In the genomic region with DNA sequence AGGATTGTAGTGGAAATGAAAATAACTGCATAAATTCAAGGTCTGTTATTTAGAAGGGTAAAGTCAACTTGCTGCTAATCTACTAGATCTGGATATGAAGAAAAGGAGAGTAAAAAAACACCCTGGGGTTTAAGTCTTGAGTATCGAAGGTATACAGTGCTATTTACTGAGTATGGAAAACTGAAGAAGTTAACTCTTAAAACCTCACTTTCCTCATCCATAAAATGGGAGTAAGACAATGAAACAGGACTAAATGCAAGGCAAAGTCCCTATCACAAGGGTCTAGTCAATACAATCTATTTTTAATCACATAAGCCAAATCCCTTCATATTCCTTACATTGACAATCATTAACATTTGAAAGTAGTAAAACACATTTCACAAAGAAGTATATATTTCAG, we compare ENCODE assay signal across 12 cellular contexts. TPM values are rescaled to one million over a fixed set of nuclear protein-coding genes. Genes with fewer than 3 reads are reported as not detected.
A peak's percentile ranks its signal among the peaks of the same experiment; 100 is the strongest.
DNase-seq lines count a peak whose midpoint lies in the region; ATAC-seq, FAIRE-seq and TF ChIP-seq lines count a peak whose summit lies in the region.
"Had no signal": no experiment of that assay in that cellular context is flagged by ENCODE, and none has a peak within 500 bp of the region (broad histone marks: within the 10 kb centered on the region; RNA-seq: fewer than 3 reads in every experiment).

No MANE protein-coding gene starts in this region.

- TF ChIP-seq EP300 in A549 (IDR thresholded peaks at IDR 0.05) = no peak

- peak overlapping the region; percentile 41 for H3K4me3 Mint-ChIP-seq in glutamatergic neuron (ENCODE audit: unreplicated experiment)

- H3K4me2 ChIP-seq in A549 = peak overlapping the region; percentile 90

- H3K4me1 Mint-ChIP-seq in glutamatergic neuron (ENCODE audit: low read depth, unreplicated experiment) = peaks cover 32% of the 10 kb centered on the region

- H3K4me3 ChIP-seq in A549 (peak overlapping the region; percentile 69), GM08714 (ENCODE audit: low read length) (peak overlapping the region; percentile 95; the same call in 1 of the 2 replicates), SK-N-MC (peak overlapping the region; percentile 81), psoas muscle (no peak overlapping the region)
- H3K4me3 ChIP-seq: lung, thoracic aorta had no signal

- ATAC-seq in A549 (no peak), sciatic nerve (no peak), psoas muscle (no peak)

- no peak for TF ChIP-seq CTCF in A549 (IDR thresholded peaks at IDR 0.05)
- TF ChIP-seq CTCF in glutamatergic neuron (IDR thresholded peaks at IDR 0.05; ENCODE audit: partially characterized antibody, unreplicated experiment) = no peak
- no peak for TF ChIP-seq CTCF in psoas muscle (IDR thresholded peaks at IDR 0.05)

- H3K27me3 Mint-ChIP-seq in glutamatergic neuron (ENCODE audit: unreplicated experiment) = peaks cover 5% of the 10 kb centered on the region
- H3K27me3 Mint-ChIP-seq: IgD-negative memory B cell had no signal

- H3K9me3 Mint-ChIP-seq in glutamatergic neuron (ENCODE audit: unreplicated experiment) = peaks cover 6% of the 10 kb centered on the region
- H3K9me3 Mint-ChIP-seq: IgD-negative memory B cell had no signal

- TF ChIP-seq POLR2A in A549 (IDR thresholded peaks at IDR 0.05; ENCODE audit: low read length) = no peak

- H3K27ac ChIP-seq in A549 = peak overlapping the region in 1 of 2 experiments; percentile 1; a peak in 1 of 6 replicates
- peak overlapping the region; percentile 29; the same call in 1 of the 2 replicates for H3K27ac ChIP-seq in SK-N-MC
- no peak overlapping the region for H3K27ac ChIP-seq in psoas muscle
- H3K27ac ChIP-seq: thoracic aorta had no signal

- no peaks in the 10 kb centered on the region for H3K36me3 Mint-ChIP-seq in glutamatergic neuron (ENCODE audit: unreplicated experiment)

- no peaks in the 10 kb centered on the region for H3K27me3 ChIP-seq in psoas muscle (ENCODE audit: insufficient read depth in 3 of 3, low read length in 2 of 3)

- FAIRE-seq in A549 (lab: Jason Lieb, UNC) = no peak
- FAIRE-seq in frontal cortex (lab: Jason Lieb, UNC) = no peak
- FAIRE-seq: endometrium had no signal

- H3K27ac Mint-ChIP-seq in glutamatergic neuron (ENCODE audit: unreplicated experiment) = peak overlapping the region; percentile 0

- no peak for TF ChIP-seq RAD21 in A549 (conservative IDR thresholded peaks at IDR 0.05 in 1 of 2, IDR thresholded peaks at IDR 0.05 in 1 of 2)

- DNase-seq in A549 (ENCODE audit: low read depth in 1 of 2, low spot score in 1 of 2) (no peak), SK-N-MC (ENCODE audit: low read depth, low spot score) (no peak), glutamatergic neuron (no peak), sciatic nerve (ENCODE audit: low spot score) (no peak), psoas muscle (no peak), NCI-H1092 treated with DMSO at 0.1 percent for 48 hours (lab: John Stamatoyannopoulos, UW) (no peak), frontal cortex (ENCODE audit: low spot score in 2 of 2) (no peak)

- WGBS in A549 (ENCODE audit: missing lambda C conversion rate) = 10% methylated on average over 1 of the region's 1 CpG
- 48 to 57% (median 52%) methylated on average over 1 of the region's 1 CpG for WGBS in psoas muscle, 3 donors

- H3K9ac ChIP-seq in SK-N-MC (ENCODE audit: insufficient read length) = peak overlapping the region; percentile 78

- H3K4me1 ChIP-seq in A549 (peaks cover 56% of the 10 kb centered on the region), psoas muscle (peaks cover 24% of the 10 kb centered on the region)

- CTCF ChIA-PET in A549 (lab: Yijun Ruan, JAX) = no interaction called here

- POLR2A ChIA-PET in A549 (lab: Yijun Ruan, JAX) = no interaction called here

- H3K9me3 ChIP-seq in A549 = no peaks in the 10 kb centered on the region
- 0 out of 2 replicates have a peak, but pooled peaks cover 2% of the 10 kb centered on the region for H3K9me3 ChIP-seq in SK-N-MC (ENCODE audit: low read depth, low read length)
- H3K9me3 ChIP-seq in psoas muscle = no peaks in the 10 kb centered on the region
- H3K9me3 ChIP-seq: thoracic aorta had no signal

- intact Hi-C loops in sciatic nerve (cut with DNase I) (no loop called here), psoas muscle (cut with DNase I) (no loop called here)

- peaks cover 61% of the 10 kb centered on the region for H3K36me3 ChIP-seq in SK-N-MC (ENCODE audit: insufficient read depth, low read length)
- H3K36me3 ChIP-seq in psoas muscle (ENCODE audit: insufficient read depth in 1 of 2, low read depth in 1 of 2) = no peaks in the 10 kb centered on the region
- H3K36me3 ChIP-seq: thoracic aorta had no signal

TF ChIP-seq in A549, 52 proteins besides CTCF, POLR2A, EP300 and RAD21:
- TF ChIP-seq JUNB (IDR thresholded peaks at IDR 0.05) (no peak), KDM1A (IDR thresholded peaks at IDR 0.05; ENCODE audit: low read depth) (0 out of 2 replicates have a peak, but pooled peaks have one; percentile 28), SMC3 (IDR thresholded peaks at IDR 0.05) (no peak)

RNA-seq across cellular contexts. Expression of a gene that starts 2.2 kb away (rescaled TPM):
- 20.7 and 29.2 TPM in 2 replicates for polyA plus RNA-seq in A549 (2011; rRNA removed)
- polyA plus RNA-seq in A549 (2012; cell fraction: cytosol; rRNA removed) = 9.0 and 10.1 TPM in 2 replicates
- 5.5 and 5.9 TPM in 2 replicates for polyA plus RNA-seq in A549 (2012; cell fraction: nucleus; rRNA removed)
- polyA plus RNA-seq in A549 (2017; fragmentation: RNase III; extraction: RNeasy Plus Mini Kit Qiagen cat#74134 plus additional on column Dnase treatment) = 14.3 to 17.2 TPM (median 15.5 TPM) in 3 replicates
- 5.5 and 6.3 TPM in 2 replicates for polyA minus RNA-seq in A549 (2011; rRNA and poly(A)+ RNA removed)
- 6.2 TPM for total RNA-seq in glutamatergic neuron (ENCODE audit: unreplicated experiment)
- 5.1 TPM for total RNA-seq in sciatic nerve
- 1 to 10 TPM; 1.1 to 1.9 (median 1.5) TPM for total RNA-seq in psoas muscle
- polyA plus RNA-seq in psoas muscle = 1 to 10 TPM in 1 of 3 donors, under 1 TPM in 2; 0.76 to 1.3 (median 0.86) TPM
- 8.6 TPM for total RNA-seq in frontal cortex

RNA-seq across cellular contexts. Expression of a gene that starts 21.9 kb away (rescaled TPM):
- polyA plus RNA-seq in A549 (2011; rRNA removed) = 17.0 and 22.6 TPM in 2 replicates
- polyA plus RNA-seq in A549 (2012; cell fraction: cytosol; rRNA removed) = 4.7 and 5.2 TPM in 2 replicates
- 2.7 and 4.2 TPM in 2 replicates for polyA plus RNA-seq in A549 (2012; cell fraction: nucleus; rRNA removed)
- polyA plus RNA-seq in A549 (2017; fragmentation: RNase III; extraction: RNeasy Plus Mini Kit Qiagen cat#74134 plus additional on column Dnase treatment) = 14.3 to 15.0 TPM (median 15.0 TPM) in 3 replicates
- polyA minus RNA-seq in A549 (2011; rRNA and poly(A)+ RNA removed) = 7.5 and 10.1 TPM in 2 replicates
- 31.4 TPM for total RNA-seq in glutamatergic neuron (ENCODE audit: unreplicated experiment)
- total RNA-seq in sciatic nerve = 17.8 TPM
- 10 to 100 TPM; 20.3 to 45.1 (median 24.8) TPM for total RNA-seq in psoas muscle
- 10 to 100 TPM; 24.2 to 55.9 (median 42.5) TPM for polyA plus RNA-seq in psoas muscle
- 13.0 TPM for total RNA-seq in frontal cortex
